1 cellular context compared by ENCODE assay signal in the genomic region with DNA sequence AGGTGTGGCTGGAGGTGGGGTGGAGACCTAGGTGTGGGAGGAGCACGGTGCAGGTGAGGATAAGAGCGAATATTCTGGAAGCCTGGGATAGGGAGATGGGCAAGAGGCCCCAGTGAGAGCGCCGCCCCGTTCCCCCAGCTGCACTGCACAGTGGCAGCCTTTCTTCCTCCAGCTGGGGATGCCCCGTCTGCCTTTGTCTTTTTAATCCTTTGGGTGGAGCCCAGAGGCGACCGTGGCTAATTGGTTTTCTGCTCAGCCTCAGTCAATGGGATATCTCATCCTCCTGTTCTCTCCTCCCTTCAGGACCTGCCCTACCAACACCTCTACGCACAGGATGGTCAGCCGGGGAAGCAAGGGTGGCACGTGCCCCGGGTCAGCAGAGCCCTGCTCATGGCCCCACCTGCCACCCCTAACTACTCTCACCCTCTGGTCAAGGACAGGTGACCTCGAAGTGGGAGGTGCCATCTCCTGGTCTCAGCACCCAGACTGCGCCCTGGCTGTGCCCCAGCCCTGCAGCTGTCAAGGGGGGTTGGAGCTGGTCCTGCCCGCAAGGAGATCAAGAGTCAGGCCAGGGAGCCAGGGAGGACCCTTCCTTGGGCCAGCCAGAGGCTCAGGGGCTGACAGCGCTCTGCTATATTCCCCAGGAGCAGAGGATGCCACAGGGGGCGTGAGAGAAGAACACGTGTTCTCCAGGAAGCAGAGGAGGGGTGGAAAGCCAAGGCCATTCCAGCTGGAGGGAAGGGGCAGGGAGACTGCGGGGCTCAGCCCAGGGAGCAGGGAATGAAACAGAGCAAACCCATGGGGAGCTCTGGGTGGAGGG.
TF ChIP-seq lines count a peak whose summit lies in the region.

No MANE protein-coding gene starts in this region.

TF ChIP-seq in H1, 55 proteins besides CTCF, POLR2A, EP300 and RAD21:
- TF ChIP-seq BACH1 (IDR thresholded peaks at IDR 0.05; ENCODE audit: low read length) (no peak), CHD1 (IDR thresholded peaks at IDR 0.05; ENCODE audit: low read depth, low read length) (no peak), RXRA (IDR thresholded peaks at IDR 0.05; ENCODE audit: insufficient read depth, low read depth, low read length) (no peak), SP2 (IDR thresholded peaks at IDR 0.05; ENCODE audit: low read length) (no peak), CREB1 (IDR thresholded peaks at IDR 0.05) (no peak), SAP30 (IDR thresholded peaks at IDR 0.05; ENCODE audit: insufficient read depth, insufficient replicate concordance, low read length) (peak; percentile 19), EZH2 (IDR thresholded peaks at IDR 0.05; ENCODE audit: low read depth, low read length, severe bottlenecking) (no peak), GTF2F1 (IDR thresholded peaks at IDR 0.05; ENCODE audit: borderline replicate concordance, low read depth, low read length) (no peak), KDM4A (IDR thresholded peaks at IDR 0.05; ENCODE audit: low read depth, low read length, severe bottlenecking) (no peak), RFX5 (IDR thresholded peaks at IDR 0.05; ENCODE audit: borderline replicate concordance, low read depth, low read length) (no peak), POU5F1 (IDR thresholded peaks at IDR 0.05; ENCODE audit: low read depth, low read length) (no peak), MAFK (IDR thresholded peaks at IDR 0.05; ENCODE audit: low read depth, low read length) (no peak), TAF7 (optimal IDR thresholded peaks at IDR 0.05; ENCODE audit: borderline replicate concordance, low read depth, low read length) (no peak)
- TF ChIP-seq, protein P1, sequence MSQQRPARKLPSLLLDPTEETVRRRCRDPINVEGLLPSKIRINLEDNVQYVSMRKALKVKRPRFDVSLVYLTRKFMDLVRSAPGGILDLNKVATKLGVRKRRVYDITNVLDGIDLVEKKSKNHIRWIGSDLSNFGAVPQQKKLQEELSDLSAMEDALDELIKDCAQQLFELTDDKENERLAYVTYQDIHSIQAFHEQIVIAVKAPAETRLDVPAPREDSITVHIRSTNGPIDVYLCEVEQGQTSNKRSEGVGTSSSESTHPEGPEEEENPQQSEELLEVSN (IDR thresholded peaks at IDR 0.05): peak; percentile 65
- TF ChIP-seq, protein P2, sequence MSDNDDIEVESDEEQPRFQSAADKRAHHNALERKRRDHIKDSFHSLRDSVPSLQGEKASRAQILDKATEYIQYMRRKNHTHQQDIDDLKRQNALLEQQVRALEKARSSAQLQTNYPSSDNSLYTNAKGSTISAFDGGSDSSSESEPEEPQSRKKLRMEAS (IDR thresholded peaks at IDR 0.05): peak; percentile 87
